ENCODE assay signal across 20 cellular contexts in the genomic region with DNA sequence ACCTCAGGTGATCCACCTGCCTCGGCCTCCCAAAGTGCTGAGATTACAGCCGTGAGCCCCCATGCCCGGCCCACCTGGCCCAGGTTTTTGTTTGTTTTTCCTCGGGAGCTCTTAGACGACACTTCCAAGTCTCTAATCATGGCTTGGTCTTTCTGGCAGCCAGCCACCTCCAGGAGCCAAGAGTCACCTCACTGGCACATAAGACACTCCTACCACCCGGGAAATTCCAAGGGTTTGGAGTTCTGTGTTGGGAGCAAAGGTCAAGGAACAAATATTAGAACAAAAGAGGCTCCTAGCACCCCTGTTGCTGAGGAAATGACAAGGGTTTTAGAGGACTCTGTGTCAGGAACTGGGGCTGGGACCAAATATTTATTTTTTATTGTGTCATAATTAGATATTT. TPM values are rescaled to one million over a fixed set of nuclear protein-coding genes. Genes with fewer than 3 reads are reported as not detected.
DNase-seq lines count a peak whose midpoint lies in the region; ATAC-seq and TF ChIP-seq lines count a peak whose summit lies in the region.
"Had no signal": no experiment of that assay in that cellular context is flagged by ENCODE, and none has a peak within 500 bp of the region (broad histone marks: within the 10 kb centered on the region; RNA-seq: fewer than 3 reads in every experiment).

No MANE protein-coding gene starts in this region.

- TF ChIP-seq CTCF in Caco-2 (IDR thresholded peaks at IDR 0.05; ENCODE audit: insufficient read depth in 1 of 2, low read depth in 1 of 2, low read length in 1 of 2, severe bottlenecking in 1 of 2, unreplicated experiment in 1 of 2) (no peak), PC-3 (conservative IDR thresholded peaks at IDR 0.05; ENCODE audit: low read depth, low read length) (no peak)

- no peaks in the 10 kb centered on the region for H4K20me1 ChIP-seq in PC-3 (ENCODE audit: low read length)

- peak overlapping the region; percentile 86 for H3K27ac Mint-ChIP-seq in Caco-2 (ENCODE audit: unreplicated experiment)
- H3K27ac Mint-ChIP-seq in stimulated activated naive CD8-positive, alpha-beta T cell treated with anti-CD3 and anti-CD28 coated beads, Interleukin-15, amount 100 ng/mL, for 72 hours, result no peak overlapping the region
- H3K27ac Mint-ChIP-seq: activated naive CD4-positive, alpha-beta T cell treated with anti-CD3 and anti-CD28 coated beads, Interleukin-2, amount 10 ng/mL, durations not matched to agents 7 days and 5 days; dendritic cell treated with granulocyte-macrophage colony-stimulating factor and Interleukin-4, amounts not matched to agents 40 ng/mL and 50 ng/mL, for 4 days; memory B cell had no signal

- H3K4me2 ChIP-seq in PC-3 (ENCODE audit: low read length) (no peak overlapping the region), neuronal stem cell (ENCODE audit: insufficient read depth, low read length, poor library complexity, severe bottlenecking) (peak overlapping the region; percentile 11)

- H3K79me1 ChIP-seq in neuronal stem cell (ENCODE audit: low read depth, low read length), result peaks cover 15% of the 10 kb centered on the region

- DNase-seq in Caco-2, result peak; percentile 53 to 78
- DNase-seq in PC-3, result no peak
- DNase-seq in kidney glomerular epithelial cell (lab: John Stamatoyannopoulos, UW), result peak; percentile 15
- no peak for DNase-seq in neuronal stem cell (ENCODE audit: low spot score)
- no peak for DNase-seq in stimulated activated naive CD8-positive, alpha-beta T cell treated with anti-CD3 and anti-CD28 coated beads, Interleukin-15, amount 100 ng/mL, for 72 hours
- DNase-seq in MG63, result no peak
- DNase-seq in OCI-M2 (lab: John Stamatoyannopoulos, UW; ENCODE audit: unreplicated experiment), result no peak
- DNase-seq: activated CD4-positive, alpha-beta T cell treated with anti-CD3 and anti-CD28 coated beads, Interleukin-2, amount 50 U/mL, for 4 hours; activated naive CD4-positive, alpha-beta T cell treated with anti-CD3 and anti-CD28 coated beads, Interleukin-2, amount 10 ng/mL, durations not matched to agents 7 days and 5 days; KBM-7; NCI-H1048; NCI-H748 treated with DMSO at 0.1 percent for 48 hours; stimulated activated CD4-positive, alpha-beta T cell treated with anti-CD3 and anti-CD28 coated beads, Interleukin-1b, Interleukin-23, amount 100 ng/mL, for 48 hours; SW 1271 had no signal

- H3K23ac ChIP-seq in neuronal stem cell (ENCODE audit: low read depth, low read length, poor library complexity), result no peak overlapping the region

- H2AFZ ChIP-seq in PC-3 (ENCODE audit: low read length), result no peak overlapping the region
- no peak overlapping the region for H2AFZ ChIP-seq in neuronal stem cell (ENCODE audit: low read length)

- intact Hi-C loops in Caco-2 (cut with micrococcal nuclease; ENCODE audit: unreplicated experiment), result loop anchor here (2.0 kb wide), 1 partner anchor 29 kb away; a partner anchor contains a TSS
- intact Hi-C loops in PC-3 (cut with micrococcal nuclease), result no loop called here

- ATAC-seq in PC-3, result peak; percentile 35; the same call in 1 of the 2 replicates
- no peak for ATAC-seq in GM21737 (IDR thresholded peaks at IDR 0.05; ENCODE audit: unreplicated experiment)
- ATAC-seq in stimulated activated naive CD8-positive, alpha-beta T cell treated with anti-CD3 and anti-CD28 coated beads, Interleukin-15, amount 100 ng/mL, for 72 hours, result no peak
- ATAC-seq: gastroesophageal sphincter, sciatic nerve had no signal

- no peaks in the 10 kb centered on the region for H3K9me2 ChIP-seq in PC-3 (replicated peaks; ENCODE audit: low read length)

- H2BK12ac ChIP-seq in neuronal stem cell (ENCODE audit: low read length), result no peak overlapping the region

- H3K27me3 Mint-ChIP-seq in Caco-2 (ENCODE audit: insufficient read depth, unreplicated experiment), result no peaks in the 10 kb centered on the region
- H3K27me3 Mint-ChIP-seq in stimulated activated naive CD8-positive, alpha-beta T cell treated with anti-CD3 and anti-CD28 coated beads, Interleukin-15, amount 100 ng/mL, for 72 hours, result no peaks in the 10 kb centered on the region
- H3K27me3 Mint-ChIP-seq: dendritic cell treated with granulocyte-macrophage colony-stimulating factor and Interleukin-4, amounts not matched to agents 40 ng/mL and 50 ng/mL, for 4 days; memory B cell had no signal

- H3K4ac ChIP-seq in neuronal stem cell (ENCODE audit: low read length), result no peak overlapping the region

- BruUV-seq in Caco-2 (replicated peaks; lab: Mats Ljungman, UMichigan) (no TSS peak), PC-3 (replicated peaks; lab: Mats Ljungman, UMichigan) (no TSS peak)

- H3K4me1 Mint-ChIP-seq in Caco-2 (ENCODE audit: low read depth, unreplicated experiment), result peaks cover 11% of the 10 kb centered on the region
- H3K4me1 Mint-ChIP-seq in stimulated activated naive CD8-positive, alpha-beta T cell treated with anti-CD3 and anti-CD28 coated beads, Interleukin-15, amount 100 ng/mL, for 72 hours, result peaks cover 29% of the 10 kb centered on the region

- H3F3A ChIP-seq in PC-3 (ENCODE audit: low read length, unreplicated experiment), result no peaks in the 10 kb centered on the region

- no peak overlapping the region for H3K18ac ChIP-seq in neuronal stem cell (ENCODE audit: low read length)

- WGBS in neuronal stem cell (ENCODE audit: extremely low coverage in 2 of 2, insufficient read length in 2 of 2, insufficient replicate concordance in 1 of 2), 2 donors, result no CpG with 5 or more reads among the region's 6 CpGs

- H3K36me3 ChIP-seq in Caco-2 (ENCODE audit: control insufficient read depth, insufficient read depth, low read length), result peaks cover 5% of the 10 kb centered on the region
- no peaks in the 10 kb centered on the region; the same call in 1 of the 2 replicates for H3K36me3 ChIP-seq in PC-3 (ENCODE audit: low read depth, low read length)
- peaks cover 26 to 83% of the 10 kb centered on the region in 2 donors for H3K36me3 ChIP-seq in neuronal stem cell (replicated peaks in 1 of 2; ENCODE audit: control insufficient read depth in 2 of 2, insufficient read depth in 2 of 2, low read length in 2 of 2)
- peaks cover 66% of the 10 kb centered on the region for H3K36me3 ChIP-seq in MG63

- no peak overlapping the region for H2AK5ac ChIP-seq in neuronal stem cell (ENCODE audit: low read depth, low read length)

- H2BK120ac ChIP-seq in neuronal stem cell (ENCODE audit: low read depth, low read length), result no peak overlapping the region

- no peak overlapping the region for H3K4me3 ChIP-seq in Caco-2 (ENCODE audit: low read depth, low read length)
- H3K4me3 ChIP-seq in PC-3 (ENCODE audit: low read length), result no peak overlapping the region
- no peak overlapping the region for H3K4me3 ChIP-seq in neuronal stem cell (ENCODE audit: low read length in 2 of 2)
- no peak overlapping the region for H3K4me3 ChIP-seq in MG63
- H3K4me3 ChIP-seq: gastroesophageal sphincter had no signal

- no peak overlapping the region for H3K14ac ChIP-seq in neuronal stem cell (ENCODE audit: low read length)

- H3K9me3 ChIP-seq in Caco-2 (no peaks in the 10 kb centered on the region), PC-3 (ENCODE audit: low read length) (no peaks in the 10 kb centered on the region), neuronal stem cell (replicated peaks in 1 of 2; ENCODE audit: control insufficient read depth in 2 of 2, insufficient read depth in 1 of 2, low read depth in 1 of 2, low read length in 2 of 2) (no peaks in the 10 kb centered on the region), MG63 (no peaks in the 10 kb centered on the region)
- H3K9me3 ChIP-seq: gastroesophageal sphincter had no signal

- no peak overlapping the region for H2BK5ac ChIP-seq in neuronal stem cell (ENCODE audit: low read length)

- H3K4me1 ChIP-seq in Caco-2 (peaks cover 29% of the 10 kb centered on the region), PC-3 (ENCODE audit: insufficient read depth, low read length) (no peaks in the 10 kb centered on the region), neuronal stem cell (ENCODE audit: control insufficient read depth in 2 of 2, insufficient read depth in 1 of 2, low read depth in 1 of 2, low read length in 2 of 2) (no peaks in the 10 kb centered on the region)

- no peak overlapping the region for H4K8ac ChIP-seq in neuronal stem cell (ENCODE audit: low read depth, low read length)

- peaks cover 35% of the 10 kb centered on the region for H3K36me3 Mint-ChIP-seq in Caco-2 (ENCODE audit: insufficient read depth, unreplicated experiment)

- no peak overlapping the region for H3K9ac ChIP-seq in PC-3 (ENCODE audit: low read length)
- H3K9ac ChIP-seq in neuronal stem cell (ENCODE audit: low read depth, low read length, poor library complexity), result no peak overlapping the region

- no peak overlapping the region for H2BK15ac ChIP-seq in neuronal stem cell (ENCODE audit: low read length)

- CTCF ChIA-PET in Caco-2 (lab: Charles Lee), result interaction anchor here (0.6 kb wide), 1 partner anchor 151 kb away, joined by 3 read pairs; no protein-coding TSS in a partner anchor
- CTCF ChIA-PET in PC-3 (lab: Charles Lee), result interaction anchor here (0.6 kb wide), 1 partner anchor 1504 kb away, joined by 3 read pairs; no protein-coding TSS in a partner anchor

- H3K79me2 ChIP-seq in PC-3 (ENCODE audit: low read length), result no peaks in the 10 kb centered on the region

- H3K27ac ChIP-seq in PC-3 (ENCODE audit: low read length) (no peak overlapping the region), neuronal stem cell (replicated peaks; ENCODE audit: low read length) (no peak overlapping the region)
- H3K27ac ChIP-seq: epithelial cell of prostate, gastroesophageal sphincter had no signal

- no peak overlapping the region for H4K91ac ChIP-seq in neuronal stem cell (ENCODE audit: low read depth, low read length, poor library complexity)

- POLR2A ChIA-PET in Caco-2 (lab: Charles Lee) (interaction anchor here (0.7 kb wide), 1 partner anchor 1126 kb away, joined by 3 read pairs; no protein-coding TSS in a partner anchor), PC-3 (lab: Charles Lee; ENCODE audit: unreplicated experiment) (no interaction called here)

- H3K27me3 ChIP-seq in Caco-2 (replicated peaks; ENCODE audit: control insufficient read depth, insufficient read depth, low read length) (no peaks in the 10 kb centered on the region), PC-3 (ENCODE audit: low read length) (no peaks in the 10 kb centered on the region), neuronal stem cell (ENCODE audit: control insufficient read depth in 3 of 3, insufficient read depth in 3 of 3, low read depth in 1 of 3, low read length in 3 of 3) (no peaks in the 10 kb centered on the region), MG63 (no peaks in the 10 kb centered on the region)
- H3K27me3 ChIP-seq: gastroesophageal sphincter had no signal

- H3K9me3 Mint-ChIP-seq in Caco-2 (ENCODE audit: unreplicated experiment), result no peaks in the 10 kb centered on the region
- H3K9me3 Mint-ChIP-seq in stimulated activated naive CD8-positive, alpha-beta T cell treated with anti-CD3 and anti-CD28 coated beads, Interleukin-15, amount 100 ng/mL, for 72 hours, result no peaks in the 10 kb centered on the region
- H3K9me3 Mint-ChIP-seq: dendritic cell treated with granulocyte-macrophage colony-stimulating factor and Interleukin-4, amounts not matched to agents 40 ng/mL and 50 ng/mL, for 4 days; memory B cell had no signal

- H3K4me3 Mint-ChIP-seq in Caco-2 (ENCODE audit: unreplicated experiment), result peak overlapping the region; percentile 43
- no peak overlapping the region for H3K4me3 Mint-ChIP-seq in stimulated activated naive CD8-positive, alpha-beta T cell treated with anti-CD3 and anti-CD28 coated beads, Interleukin-15, amount 100 ng/mL, for 72 hours
- H3K4me3 Mint-ChIP-seq: activated naive CD4-positive, alpha-beta T cell treated with anti-CD3 and anti-CD28 coated beads, Interleukin-2, amount 10 ng/mL, durations not matched to agents 7 days and 5 days; dendritic cell treated with granulocyte-macrophage colony-stimulating factor and Interleukin-4, amounts not matched to agents 40 ng/mL and 50 ng/mL, for 4 days; memory B cell had no signal

RNA-seq across cellular contexts. Expression of a gene that starts 29.4 kb away (rescaled TPM):
- total RNA-seq in Caco-2 (2022) (67.1 and 72.3 TPM in 2 replicates), PC-3 (2014; rRNA removed) (22.7 and 38.2 TPM in 2 replicates)
- 48.7 TPM for polyA plus RNA-seq in neuronal stem cell (2013, experiment 1 of 2)
- polyA plus RNA-seq in neuronal stem cell (2013, experiment 2 of 2), result 51.0 TPM
- 8.3 and 13.8 TPM in 2 replicates for total RNA-seq in MG63 (2014; rRNA removed; shearing (Covaris generic); ENCODE audit: low replicate concordance)

RNA-seq across cellular contexts. Expression of a gene that starts 39.3 kb away (rescaled TPM):
- total RNA-seq in Caco-2 (2022), result 32.4 and 36.2 TPM in 2 replicates
- 24.6 and 28.2 TPM in 2 replicates for total RNA-seq in PC-3 (2014; rRNA removed)
- 13.4 TPM for polyA plus RNA-seq in neuronal stem cell (2013, experiment 1 of 2)
- 13.0 TPM for polyA plus RNA-seq in neuronal stem cell (2013, experiment 2 of 2)
- total RNA-seq in MG63 (2014; rRNA removed; shearing (Covaris generic); ENCODE audit: low replicate concordance), result 18.7 and 29.4 TPM in 2 replicates

RNA-seq across cellular contexts. Expression of a gene that starts 39.4 kb away (rescaled TPM):
- total RNA-seq in Caco-2 (2022) (27.9 and 31.3 TPM in 2 replicates), PC-3 (2014; rRNA removed) (49.9 and 64.3 TPM in 2 replicates)
- polyA plus RNA-seq in neuronal stem cell (2013, experiment 1 of 2), result 24.6 TPM
- 25.4 TPM for polyA plus RNA-seq in neuronal stem cell (2013, experiment 2 of 2)
- 61.9 and 65.8 TPM in 2 replicates for total RNA-seq in MG63 (2014; rRNA removed; shearing (Covaris generic); ENCODE audit: low replicate concordance)

Comparison
In these comparisons a context has a peak if more than half of its experiments do, and no peak if none do; other contexts are left out.
1. DNase-seq: peak in Caco-2 (2 of 2) and kidney glomerular epithelial cell (single experiment); none in PC-3 (single experiment), neuronal stem cell (single experiment), stimulated activated naive CD8-positive, alpha-beta T cell treated with anti-CD3 and anti-CD28 coated beads, Interleukin-15, amount 100 ng/mL, for 72 hours (0 of 2), MG63 (single experiment) and OCI-M2 (single experiment).